In genomic region chr7:2510909-2511768, GRCh38 we compare ENCODE assay signal across 8 cellular contexts. TPM values are rescaled to one million over a fixed set of nuclear protein-coding genes. Genes with fewer than 3 reads are reported as not detected.
DNase-seq lines count a peak whose midpoint lies in the region; ATAC-seq, FAIRE-seq and TF ChIP-seq lines count a peak whose summit lies in the region.

No MANE protein-coding gene starts in this region.

- H3K27ac ChIP-seq in upper lobe of left lung: peak overlapping the region; percentile 55 to 89 (median 75)

- 20% methylated on average over 20 of the region's 27 CpGs; no CpG with 5 or more reads in 1 of the 2 donors for WGBS in upper lobe of left lung, 2 donors

- H3K4me3 Mint-ChIP-seq in mesothelial cell of epicardium: no peak overlapping the region

- H3K9me3 Mint-ChIP-seq in mesothelial cell of epicardium: no peaks in the 10 kb centered on the region

- TF ChIP-seq POLR2A in GM12891 (IDR thresholded peaks at IDR 0.05; ENCODE audit: low read depth, low read length) (no peak), upper lobe of left lung (IDR thresholded peaks at IDR 0.05) (peak in 1 of 4 donors; percentile 33)

- peak; percentile 48 for FAIRE-seq in GM12891 (lab: Jason Lieb, UNC)

- TF ChIP-seq CTCF in upper lobe of left lung (IDR thresholded peaks at IDR 0.05): no peak
- no peak for TF ChIP-seq CTCF in mesothelial cell of epicardium (IDR thresholded peaks at IDR 0.05; ENCODE audit: unreplicated experiment)
- TF ChIP-seq CTCF in omental fat pad (IDR thresholded peaks at IDR 0.05): no peak

- H3K36me3 ChIP-seq in upper lobe of left lung: no peaks in the 10 kb centered on the region

- H3K27ac Mint-ChIP-seq in mesothelial cell of epicardium: no peak overlapping the region

- no peaks in the 10 kb centered on the region for H3K27me3 ChIP-seq in upper lobe of left lung

- no peaks in the 10 kb centered on the region for H3K9me3 ChIP-seq in upper lobe of left lung

- ATAC-seq in left cardiac atrium (peak; percentile 29 to 48), upper lobe of left lung (ENCODE audit: low FRiP score in 2 of 2) (peak; percentile 7 to 53), GM19397 (IDR thresholded peaks at IDR 0.05; ENCODE audit: unreplicated experiment) (no peak), omental fat pad (ENCODE audit: low FRiP score) (no peak)

- H3K27me3 Mint-ChIP-seq in mesothelial cell of epicardium (ENCODE audit: low read depth): no peaks in the 10 kb centered on the region

- DNase-seq in GM12891 (ENCODE audit: insufficient read length, low spot score) (no peak), NCI-H2196 (lab: John Stamatoyannopoulos, UW; ENCODE audit: unreplicated experiment) (peak; percentile 76), left cardiac atrium (peak; percentile 77), upper lobe of left lung (peak; percentile 72 to 84), mesothelial cell of epicardium (ENCODE audit: low spot score in 2 of 2, unreplicated experiment in 2 of 2) (no peak), omental fat pad (ENCODE audit: low spot score) (no peak)
- DNase-seq in activated CD4-positive, alpha-beta T cell treated with anti-CD3 and anti-CD28 coated beads, Interleukin-2, amount 50 U/mL, for 48 hours: peak; percentile 53 to 69

- peaks cover 9% of the 10 kb centered on the region for H3K4me1 Mint-ChIP-seq in mesothelial cell of epicardium

- intact Hi-C loops in left cardiac atrium (cut with DNase I): no loop called here

- TF ChIP-seq EP300 in upper lobe of left lung (IDR thresholded peaks at IDR 0.05): no peak

- peak overlapping the region in 2 of 4 donors; percentile 17 for H3K4me3 ChIP-seq in upper lobe of left lung

- no peaks in the 10 kb centered on the region for H3K36me3 Mint-ChIP-seq in mesothelial cell of epicardium

- peaks cover 52 to 56% (median 54%) of the 10 kb centered on the region in 4 donors for H3K4me1 ChIP-seq in upper lobe of left lung

TF ChIP-seq in GM12891, 5 proteins besides CTCF, POLR2A, EP300 and RAD21:
- TF ChIP-seq SPI1 (IDR thresholded peaks at IDR 0.05; ENCODE audit: low read depth, low read length) (0 out of 2 replicates have a peak, but pooled peaks have one; percentile 18), POLR2AphosphoS5 (IDR thresholded peaks at IDR 0.05; ENCODE audit: low read depth, low read length) (no peak), TAF1 (IDR thresholded peaks at IDR 0.05; ENCODE audit: low read depth, low read length) (no peak), POU2F2 (IDR thresholded peaks at IDR 0.05; ENCODE audit: low read depth, low read length) (no peak)

RNA-seq across cellular contexts. Expression of gene LFNG, which starts 8.4 kb away (rescaled TPM):
- polyA plus RNA-seq in GM12891 (2012; ENCODE audit: low read depth, missing spikeins): 0.04 TPM
- total RNA-seq in left cardiac atrium (1 to 10 TPM; 8.7 to 9.2 TPM), upper lobe of left lung (10 to 100 TPM; 30.6 to 62.9 (median 45.2) TPM), mesothelial cell of epicardium (16.0 to 19.0 TPM (median 16.3 TPM) in 3 replicates), omental fat pad (10 to 100 TPM in 3 of 4 donors, 1 to 10 TPM in 1; 4.7 to 25.9 (median 21.6) TPM)

RNA-seq across cellular contexts. Expression of gene GRIFIN, which starts 34.9 kb away (rescaled TPM):
- not detected for polyA plus RNA-seq in GM12891 (2012; ENCODE audit: low read depth, missing spikeins)
- total RNA-seq in left cardiac atrium: not detected
- not detected for total RNA-seq in upper lobe of left lung
- total RNA-seq in mesothelial cell of epicardium: not detected in 3 replicates
- not detected for total RNA-seq in omental fat pad

RNA-seq across cellular contexts. Expression of gene BRAT1, which starts 44.2 kb away (rescaled TPM):
- 13.5 TPM for polyA plus RNA-seq in GM12891 (2012; ENCODE audit: low read depth, missing spikeins)
- 10 to 100 TPM; 14.6 to 17.6 TPM for total RNA-seq in left cardiac atrium
- 10 to 100 TPM; 23.9 to 68.3 (median 31.0) TPM for total RNA-seq in upper lobe of left lung
- 44.2 to 47.6 TPM (median 46.8 TPM) in 3 replicates for total RNA-seq in mesothelial cell of epicardium
- total RNA-seq in omental fat pad: 10 to 100 TPM; 22.7 to 33.1 (median 26.3) TPM

RNA-seq across cellular contexts. Expression of gene IQCE, which starts 47.6 kb away (rescaled TPM):
- 2.6 TPM for polyA plus RNA-seq in GM12891 (2012; ENCODE audit: low read depth, missing spikeins)
- total RNA-seq in left cardiac atrium: 10 to 100 TPM; 11.5 to 12.0 TPM
- total RNA-seq in upper lobe of left lung: 10 to 100 TPM; 18.0 to 51.3 (median 23.9) TPM
- 26.6 to 29.6 TPM (median 26.6 TPM) in 3 replicates for total RNA-seq in mesothelial cell of epicardium
- 10 to 100 TPM in 3 of 4 donors, 1 to 10 TPM in 1; 6.6 to 14.3 (median 12.8) TPM for total RNA-seq in omental fat pad

Comparison
In these comparisons a context has a peak if more than half of its experiments do, and no peak if none do; other contexts are left out.
1. DNase-seq: peak in NCI-H2196 (single experiment), activated CD4-positive, alpha-beta T cell treated with anti-CD3 and anti-CD28 coated beads, Interleukin-2, amount 50 U/mL, for 48 hours (2 of 2), left cardiac atrium (single experiment) and upper lobe of left lung (2 of 2); none in GM12891 (single experiment), mesothelial cell of epicardium (0 of 2) and omental fat pad (single experiment).
2. ATAC-seq: peak in left cardiac atrium (2 of 2) and upper lobe of left lung (2 of 2); none in GM19397 (single experiment) and omental fat pad (single experiment).